ENCODE assay signal across 13 cellular contexts in genomic region chr5:157506981-157507780, GRCh38. TPM values are rescaled to one million over a fixed set of nuclear protein-coding genes. Genes with fewer than 3 reads are reported as not detected.
DNase-seq lines count a peak whose midpoint lies in the region; ATAC-seq, FAIRE-seq and TF ChIP-seq lines count a peak whose summit lies in the region.
"Had no signal": no experiment of that assay in that cellular context is flagged by ENCODE, and none has a peak within 500 bp of the region (broad histone marks: within the 10 kb centered on the region; RNA-seq: fewer than 3 reads in every experiment).

No MANE protein-coding gene starts in this region.

- H3K27ac ChIP-seq in left lung: peak overlapping the region; percentile 5 to 10

- peaks cover 13 to 40% of the 10 kb centered on the region in 2 donors for H3K4me1 ChIP-seq in left lung

- DNase-seq in A172 (ENCODE audit: low spot score) (peak; percentile 67), HT1080 (ENCODE audit: low read depth) (peak; percentile 96), bronchial epithelial cell (ENCODE audit: low read depth) (peak; percentile 28), left lung (no peak), midbrain (lab: John Stamatoyannopoulos, UW) (no peak), COLO668 (lab: John Stamatoyannopoulos, UW; ENCODE audit: unreplicated experiment) (no peak)
- DNase-seq in effector CD4-positive, alpha-beta T cell: no peak
- DNase-seq: activated CD4-positive, alpha-beta T cell treated with anti-CD3 and anti-CD28 coated beads, Interleukin-2, amount 50 U/mL, for 4 hours; GF-D8; NCI-H1092; NCI-H774 had no signal

- no peak for TF ChIP-seq CTCF in bronchial epithelial cell (IDR thresholded peaks at IDR 0.05; ENCODE audit: insufficient read depth, low read length, severe bottlenecking)
- TF ChIP-seq CTCF in left lung (IDR thresholded peaks at IDR 0.05): no peak

- intact Hi-C loops in left lung (cut with DNase I): no loop called here

- H3K9me3 ChIP-seq in left lung: no peaks in the 10 kb centered on the region

- no peak overlapping the region for H3K4me3 ChIP-seq in bronchial epithelial cell (ENCODE audit: low read depth, low read length)
- H3K4me3 ChIP-seq in left lung: no peak overlapping the region

- FAIRE-seq in bronchial epithelial cell (lab: Jason Lieb, UNC): no peak

- H3K36me3 ChIP-seq in bronchial epithelial cell (ENCODE audit: control insufficient read depth, insufficient read depth, low read length): no peaks in the 10 kb centered on the region
- peaks cover 0 to 41% of the 10 kb centered on the region in 2 donors for H3K36me3 ChIP-seq in left lung

- ATAC-seq in left lung: no peak
- ATAC-seq in HG02678 (IDR thresholded peaks at IDR 0.05; ENCODE audit: unreplicated experiment): no peak
- ATAC-seq: sciatic nerve had no signal

- H3K27me3 ChIP-seq in bronchial epithelial cell (ENCODE audit: control insufficient read depth, insufficient read depth, low read length): no peaks in the 10 kb centered on the region
- no peaks in the 10 kb centered on the region for H3K27me3 ChIP-seq in left lung

RNA-seq across cellular contexts. Expression of gene NIPAL4, which starts 47.2 kb away (rescaled TPM):
- total RNA-seq in A172 (2014; rRNA removed; shearing (Covaris generic)): 1.2 and 1.5 TPM in 2 replicates
- not detected in 2 replicates for total RNA-seq in HT1080 (2014; rRNA removed; shearing (Covaris generic))
- 0.06 TPM in 1 of 2 replicates, not detected in the other for polyA plus RNA-seq in HT1080 (2015; cell fraction: cytosol; rRNA removed)
- 0.07 TPM in 1 of 2 replicates, not detected in the other for polyA plus RNA-seq in HT1080 (2015; cell fraction: nucleus; rRNA removed)
- total RNA-seq in bronchial epithelial cell (5.3 and 9.2 TPM in 2 replicates), left lung (under 1 TPM; 0.06 to 0.39 TPM)

Comparison
In these comparisons a context has a peak if more than half of its experiments do, and no peak if none do; other contexts are left out.
1. DNase-seq: peak in A172 (single experiment), HT1080 (single experiment) and bronchial epithelial cell (single experiment); none in left lung (0 of 2), midbrain (single experiment), effector CD4-positive, alpha-beta T cell (single experiment) and COLO668 (single experiment).